8 cellular contexts compared by ENCODE assay signal in genomic region chr17:488993-489757, GRCh38. TPM values are rescaled to one million over a fixed set of nuclear protein-coding genes. Genes with fewer than 3 reads are reported as not detected.
DNase-seq lines count a peak whose midpoint lies in the region; FAIRE-seq and TF ChIP-seq lines count a peak whose summit lies in the region.

No MANE protein-coding gene starts in this region.

- TF ChIP-seq POLR2A in stomach (IDR thresholded peaks at IDR 0.05), result no peak

- intact Hi-C loops in stomach (cut with DNase I; ENCODE audit: low total_unique reads), result no loop called here

- no peaks in the 10 kb centered on the region for H4K20me1 ChIP-seq in keratinocyte (ENCODE audit: control insufficient read depth, extremely low read depth, insufficient read depth, low read length)

- DNase-seq in GM06990 (ENCODE audit: extremely low read depth, insufficient read length) (peak; percentile 63), astrocyte of the cerebellum (ENCODE audit: low read depth) (no peak), keratinocyte (ENCODE audit: low read depth, low spot score) (no peak), stomach (no peak), COLO668 (lab: John Stamatoyannopoulos, UW; ENCODE audit: unreplicated experiment) (no peak), globus pallidus (ENCODE audit: low spot score) (no peak), AG20443 (ENCODE audit: low spot score) (no peak)

- H3K4me3 Mint-ChIP-seq in IgD-negative memory B cell, result peak overlapping the region; percentile 63 to 92 (median 83)

- H3K4me1 ChIP-seq in keratinocyte (ENCODE audit: control insufficient read depth, extremely low read depth, insufficient read depth, low read length) (peaks cover 3% of the 10 kb centered on the region), stomach (peaks cover 12 to 27% (median 19%) of the 10 kb centered on the region in 4 donors)

- no peak overlapping the region for H2AFZ ChIP-seq in keratinocyte (ENCODE audit: control insufficient read depth, low read length)

- H3K79me2 ChIP-seq in keratinocyte (ENCODE audit: control insufficient read depth, insufficient read depth, low read length), result no peaks in the 10 kb centered on the region

- H3K4me1 Mint-ChIP-seq in IgD-negative memory B cell, result peaks cover 3 to 9% (median 5%) of the 10 kb centered on the region in 3 donors

- dilution Hi-C loops in keratinocyte (cut with MboI; ENCODE audit: extremely low pct_ligation_motif_present, low sequenced_read_pairs), result no loop called here

- in situ Hi-C loops in astrocyte of the cerebellum (cut with HindIII; ENCODE audit: low sequenced_read_pairs), result no loop called here

- FAIRE-seq in keratinocyte (lab: Jason Lieb, UNC), result no peak

- H3K9me1 ChIP-seq in keratinocyte (ENCODE audit: control insufficient read depth, extremely low read depth, insufficient read depth, low read length), result no peaks in the 10 kb centered on the region

- peak overlapping the region; percentile 62 for H3K4me2 ChIP-seq in keratinocyte (ENCODE audit: control insufficient read depth, extremely low read depth, insufficient read depth, low read depth, low read length)

- TF ChIP-seq CTCF in GM06990 (IDR thresholded peaks at IDR 0.05; ENCODE audit: insufficient read depth, low read length, poor library complexity, severe bottlenecking), result no peak
- no peak for TF ChIP-seq CTCF in astrocyte of the cerebellum (IDR thresholded peaks at IDR 0.05; ENCODE audit: low read depth, low read length, missing control alignments)
- no peak for TF ChIP-seq CTCF in keratinocyte (optimal IDR thresholded peaks at IDR 0.05 in 1 of 3, IDR thresholded peaks at IDR 0.05 in 1 of 3, conservative IDR thresholded peaks at IDR 0.05 in 1 of 3; ENCODE audit: extremely low read depth in 1 of 3, insufficient read depth in 2 of 3, low read length in 3 of 3)
- TF ChIP-seq CTCF in stomach (IDR thresholded peaks at IDR 0.05), result no peak

- H3K4me3 ChIP-seq in GM06990 (replicated peaks; ENCODE audit: low read depth, low read length) (peak overlapping the region; percentile 56), astrocyte of the cerebellum (ENCODE audit: low read depth, low read length) (peak overlapping the region; percentile 62), keratinocyte (ENCODE audit: control insufficient read depth in 2 of 3, extremely low read depth in 1 of 3, insufficient read depth in 2 of 3, low read depth in 1 of 3, low read length in 3 of 3) (peak overlapping the region; percentile 41 to 48 (median 41)), stomach (peak overlapping the region; percentile 55 to 62 (median 60))

- H3K27ac ChIP-seq in keratinocyte (ENCODE audit: control insufficient read depth, insufficient read depth, low read length), result no peak overlapping the region
- peak overlapping the region; percentile 56 to 84 (median 82) for H3K27ac ChIP-seq in stomach

- H3K36me3 Mint-ChIP-seq in IgD-negative memory B cell, result no peaks in the 10 kb centered on the region

- no peak for TF ChIP-seq EP300 in stomach (IDR thresholded peaks at IDR 0.05)

- no peaks in the 10 kb centered on the region for H3K9me3 ChIP-seq in keratinocyte (ENCODE audit: control insufficient read depth, low read depth, low read length)
- no peaks in the 10 kb centered on the region for H3K9me3 ChIP-seq in stomach

- H3K27ac Mint-ChIP-seq in IgD-negative memory B cell, result peak overlapping the region in 2 of 3 donors; percentile 76 to 91

- peaks cover 0 to 1% (median 0%) of the 10 kb centered on the region in 3 donors for H3K9me3 Mint-ChIP-seq in IgD-negative memory B cell

- 19 to 55% (median 37%) methylated on average over 15 to 25 of the region's 25 CpGs for WGBS in stomach, 5 donors

- peak overlapping the region; percentile 59 for H3K9ac ChIP-seq in keratinocyte (ENCODE audit: control insufficient read depth, extremely low read depth, insufficient read depth, low read length)

- peaks cover 9% of the 10 kb centered on the region for H3K27me3 Mint-ChIP-seq in IgD-negative memory B cell

- H3K27me3 ChIP-seq in GM06990 (replicated peaks; ENCODE audit: control insufficient read depth, insufficient read depth, low read length) (no peaks in the 10 kb centered on the region), keratinocyte (ENCODE audit: control insufficient read depth, extremely low read depth, insufficient read depth, low read length) (peaks cover 11% of the 10 kb centered on the region), stomach (peaks cover 0 to 19% (median 8%) of the 10 kb centered on the region in 3 donors)

- H3K36me3 ChIP-seq in GM06990 (ENCODE audit: control insufficient read depth, insufficient read depth, low read length) (no peaks in the 10 kb centered on the region), keratinocyte (ENCODE audit: control insufficient read depth in 2 of 2, extremely low read depth in 1 of 2, insufficient read depth in 2 of 2, low read length in 2 of 2) (no peaks in the 10 kb centered on the region), stomach (no peaks in the 10 kb centered on the region)

RNA-seq across cellular contexts. Expression of gene RFLNB, which starts 43.4 kb away (rescaled TPM):
- polyA plus RNA-seq in IgD-negative memory B cell (2.1 TPM), keratinocyte (0.86 to 3.4 TPM (median 1.3 TPM) in 3 replicates), stomach (10 to 100 TPM in 2 of 3 donors, 1 to 10 TPM in 1; 4.0 to 39.0 (median 34.5) TPM)
- 0.66 TPM for polyA plus RNA-seq in keratinocyte (2011; ENCODE audit: low read depth)
- polyA plus RNA-seq in keratinocyte (2011; cell fraction: cytosol; rRNA removed), result 1.4 and 2.5 TPM in 2 replicates
- 0.93 and 1.3 TPM in 2 replicates for polyA plus RNA-seq in keratinocyte (2011; cell fraction: nucleus; rRNA removed)
- polyA plus RNA-seq in keratinocyte (2012; ENCODE audit: low replicate concordance), result 0.69 and 7.1 TPM in 2 replicates
- 1.3 to 3.9 TPM (median 1.7 TPM) in 3 replicates for polyA minus RNA-seq in keratinocyte
- polyA minus RNA-seq in keratinocyte (2011; cell fraction: cytosol; rRNA and poly(A)+ RNA removed), result 2.5 TPM
- 0.32 and 1.1 TPM in 2 replicates for polyA minus RNA-seq in keratinocyte (2011; cell fraction: nucleus; rRNA and poly(A)+ RNA removed)
- total RNA-seq in stomach, result 10 to 100 TPM in 3 of 5 donors, 1 to 10 TPM in 2; 6.2 to 23.9 (median 15.4) TPM
